ENCODE assay signal across 11 cellular contexts in genomic region chr10:44316187-44316921, GRCh38.
A peak's percentile ranks its signal among the peaks of the same experiment; 100 is the strongest.
DNase-seq lines count a peak whose midpoint lies in the region; ATAC-seq and TF ChIP-seq lines count a peak whose summit lies in the region.
"Had no signal": no experiment of that assay in that cellular context is flagged by ENCODE, and none has a peak within 500 bp of the region (broad histone marks: within the 10 kb centered on the region; RNA-seq: fewer than 3 reads in every experiment).

No MANE protein-coding gene starts in this region.

- no peak overlapping the region for H3K27ac Mint-ChIP-seq in activated CD4-positive, alpha-beta T cell treated with anti-CD3 and anti-CD28 coated beads, Interleukin-2, amount 10 ng/mL, durations not matched to agents 7 days and 5 days
- no peak overlapping the region for H3K27ac Mint-ChIP-seq in activated naive CD8-positive, alpha-beta T cell treated with anti-CD3 and anti-CD28 coated beads, Interleukin-2, amount 50 U/mL, for 24 hours

- no peak overlapping the region for H3K4me3 Mint-ChIP-seq in activated CD4-positive, alpha-beta T cell treated with anti-CD3 and anti-CD28 coated beads, Interleukin-2, amount 10 ng/mL, durations not matched to agents 7 days and 5 days
- H3K4me3 Mint-ChIP-seq in activated naive CD8-positive, alpha-beta T cell treated with anti-CD3 and anti-CD28 coated beads, Interleukin-2, amount 50 U/mL, for 24 hours: no peak overlapping the region

- H3K9me3 Mint-ChIP-seq in activated CD4-positive, alpha-beta T cell treated with anti-CD3 and anti-CD28 coated beads, Interleukin-2, amount 10 ng/mL, durations not matched to agents 7 days and 5 days: no peaks in the 10 kb centered on the region
- H3K9me3 Mint-ChIP-seq in activated naive CD8-positive, alpha-beta T cell treated with anti-CD3 and anti-CD28 coated beads, Interleukin-2, amount 50 U/mL, for 24 hours: peaks cover 4% of the 10 kb centered on the region

- H4K20me1 ChIP-seq in MM.1S (ENCODE audit: insufficient read depth, low read length): no peaks in the 10 kb centered on the region

- no peaks in the 10 kb centered on the region for H3K4me1 ChIP-seq in MM.1S (ENCODE audit: low read length)
- H3K4me1 ChIP-seq in uterus: no peaks in the 10 kb centered on the region

- H3K27me3 Mint-ChIP-seq in activated CD4-positive, alpha-beta T cell treated with anti-CD3 and anti-CD28 coated beads, Interleukin-2, amount 10 ng/mL, durations not matched to agents 7 days and 5 days: peaks cover 6% of the 10 kb centered on the region
- H3K27me3 Mint-ChIP-seq in activated naive CD8-positive, alpha-beta T cell treated with anti-CD3 and anti-CD28 coated beads, Interleukin-2, amount 50 U/mL, for 24 hours: peaks cover 11% of the 10 kb centered on the region

- POLR2A ChIA-PET in activated CD4-positive, alpha-beta T cell treated with anti-CD3 and anti-CD28 coated beads, Interleukin-2, amount 10 ng/mL, durations not matched to agents 7 days and 5 days (lab: Charles Lee): no interaction called here

- no peak for TF ChIP-seq POLR2A in uterus (IDR thresholded peaks at IDR 0.05)

- peak; percentile 57 for ATAC-seq in HG02588 (IDR thresholded peaks at IDR 0.05; ENCODE audit: unreplicated experiment)
- ATAC-seq in activated naive CD8-positive, alpha-beta T cell treated with anti-CD3 and anti-CD28 coated beads, Interleukin-2, amount 50 U/mL, for 24 hours: no peak

- no peaks in the 10 kb centered on the region for H3K9me2 ChIP-seq in MM.1S (replicated peaks; ENCODE audit: insufficient read depth, low read length)

- peaks cover 3% of the 10 kb centered on the region for H3K4me1 Mint-ChIP-seq in activated CD4-positive, alpha-beta T cell treated with anti-CD3 and anti-CD28 coated beads, Interleukin-2, amount 10 ng/mL, durations not matched to agents 7 days and 5 days
- peaks cover 4% of the 10 kb centered on the region for H3K4me1 Mint-ChIP-seq in activated naive CD8-positive, alpha-beta T cell treated with anti-CD3 and anti-CD28 coated beads, Interleukin-2, amount 50 U/mL, for 24 hours

- intact Hi-C loops in uterus (cut with DNase I; ENCODE audit: low total_unique reads): loop anchor here (10.0 kb wide), 1 partner anchor 622 kb away; no protein-coding TSS in a partner anchor

- H3K9ac ChIP-seq in MM.1S (ENCODE audit: low read length): no peak overlapping the region
- H3K9ac ChIP-seq: KMS-11 had no signal

- H3K27ac ChIP-seq in MM.1S (ENCODE audit: low read length) (no peak overlapping the region), uterus (no peak overlapping the region)
- H3K27ac ChIP-seq: KMS-11, tibial nerve had no signal

- no peaks in the 10 kb centered on the region for H3K36me3 Mint-ChIP-seq in activated CD4-positive, alpha-beta T cell treated with anti-CD3 and anti-CD28 coated beads, Interleukin-2, amount 10 ng/mL, durations not matched to agents 7 days and 5 days (ENCODE audit: low read depth)
- no peaks in the 10 kb centered on the region for H3K36me3 Mint-ChIP-seq in activated naive CD8-positive, alpha-beta T cell treated with anti-CD3 and anti-CD28 coated beads, Interleukin-2, amount 50 U/mL, for 24 hours (ENCODE audit: low read depth)

- H2AFZ ChIP-seq in MM.1S (ENCODE audit: low read length): no peak overlapping the region

- H3K27me3 ChIP-seq in MM.1S (replicated peaks; ENCODE audit: insufficient read depth, low read length) (no peaks in the 10 kb centered on the region), uterus (no peaks in the 10 kb centered on the region)
- H3K27me3 ChIP-seq: tibial nerve had no signal

- no peaks in the 10 kb centered on the region for H3F3A ChIP-seq in MM.1S (ENCODE audit: insufficient read depth, low read length)

- H3K36me3 ChIP-seq in MM.1S (replicated peaks; ENCODE audit: insufficient read depth, low read length) (no peaks in the 10 kb centered on the region), uterus (no peaks in the 10 kb centered on the region)
- H3K36me3 ChIP-seq: tibial nerve had no signal

- H3K9me3 ChIP-seq in MM.1S (replicated peaks; ENCODE audit: insufficient read depth, low read length) (no peaks in the 10 kb centered on the region), uterus (no peaks in the 10 kb centered on the region)
- H3K9me3 ChIP-seq: tibial nerve had no signal

- H3K4me3 ChIP-seq in MM.1S (ENCODE audit: low read length): no peak overlapping the region
- H3K4me3 ChIP-seq in uterus: no peak overlapping the region
- H3K4me3 ChIP-seq: tibial nerve had no signal

- TF ChIP-seq CTCF in MM.1S (IDR thresholded peaks at IDR 0.05; ENCODE audit: low read length): no peak
- no peak for TF ChIP-seq CTCF in uterus (IDR thresholded peaks at IDR 0.05)

- H3K4me2 ChIP-seq in MM.1S (ENCODE audit: low read depth, low read length): no peak overlapping the region
- H3K4me2 ChIP-seq: KMS-11 had no signal

- H3K79me2 ChIP-seq in MM.1S (ENCODE audit: low read length): no peaks in the 10 kb centered on the region

- CTCF ChIA-PET in activated CD4-positive, alpha-beta T cell treated with anti-CD3 and anti-CD28 coated beads, Interleukin-2, amount 10 ng/mL, durations not matched to agents 7 days and 5 days (lab: Charles Lee): no interaction called here

- DNase-seq in activated CD4-positive, alpha-beta T cell treated with anti-CD3 and anti-CD28 coated beads, Interleukin-2, amount 50 U/mL, for 48 hours: peak; percentile 14 to 30
- DNase-seq in activated CD4-positive, alpha-beta T cell treated with anti-CD3 and anti-CD28 coated beads, Interleukin-2, amount 10 ng/mL, durations not matched to agents 7 days and 5 days: no peak
- DNase-seq in activated naive CD8-positive, alpha-beta T cell treated with anti-CD3 and anti-CD28 coated beads, Interleukin-2, amount 50 U/mL, for 24 hours: peak; percentile 22
- peak; percentile 30 for DNase-seq in stimulated activated CD4-positive, alpha-beta T cell treated with anti-CD3 and anti-CD28 coated beads, Interleukin-1b, Interleukin-23, amount 100 ng/mL, for 48 hours
- DNase-seq in MM.1S (no peak), NCI-H446 (lab: John Stamatoyannopoulos, UW) (no peak), uterus (no peak)
- DNase-seq: central memory CD4-positive, alpha-beta T cell had no signal

Comparison
In these comparisons a context has a peak if more than half of its experiments do, and no peak if none do; other contexts are left out.
1. DNase-seq: peak in activated CD4-positive, alpha-beta T cell treated with anti-CD3 and anti-CD28 coated beads, Interleukin-2, amount 50 U/mL, for 48 hours (2 of 2), activated naive CD8-positive, alpha-beta T cell treated with anti-CD3 and anti-CD28 coated beads, Interleukin-2, amount 50 U/mL, for 24 hours (single experiment) and stimulated activated CD4-positive, alpha-beta T cell treated with anti-CD3 and anti-CD28 coated beads, Interleukin-1b, Interleukin-23, amount 100 ng/mL, for 48 hours (single experiment); none in activated CD4-positive, alpha-beta T cell treated with anti-CD3 and anti-CD28 coated beads, Interleukin-2, amount 10 ng/mL, durations not matched to agents 7 days and 5 days (single experiment), MM.1S (single experiment), NCI-H446 (0 of 2) and uterus (0 of 2).